In genomic region chr11:69115586-69116560, GRCh38 we compare ENCODE assay signal across 2 cellular contexts.
TF ChIP-seq lines count a peak whose summit lies in the region.

No MANE protein-coding gene starts in this region.

TF ChIP-seq in IMR-90, 13 proteins besides CTCF, POLR2A, EP300 and RAD21:
- TF ChIP-seq MXI1 (IDR thresholded peaks at IDR 0.05; ENCODE audit: borderline replicate concordance, low read depth, low read length) (no peak), BHLHE40 (IDR thresholded peaks at IDR 0.05; ENCODE audit: low read depth, low read length) (no peak), FOS (IDR thresholded peaks at IDR 0.05; ENCODE audit: low read depth, low read length) (no peak), SMC3 (IDR thresholded peaks at IDR 0.05; ENCODE audit: low read depth, low read length) (no peak), RFX5 (IDR thresholded peaks at IDR 0.05; ENCODE audit: low read depth, low read length) (no peak), NFE2L2 (IDR thresholded peaks at IDR 0.05; ENCODE audit: low read depth, low read length) (no peak), CEBPB (IDR thresholded peaks at IDR 0.05; ENCODE audit: low read depth, low read length) (no peak), MAFK (IDR thresholded peaks at IDR 0.05; ENCODE audit: low read depth, low read length) (no peak)

TF ChIP-seq in HepG2, 621 proteins besides CTCF, POLR2A, EP300 and RAD21:
- TF ChIP-seq NR0B2 (CRISPR knock-in tag; IDR thresholded peaks at IDR 0.05) (no peak), ZNF687 (CRISPR knock-in tag; IDR thresholded peaks at IDR 0.05) (0 out of 2 replicates have a peak, but pooled peaks have one; percentile 20)
TF ChIP-seq in HepG2: peak in this region for 1.
